2 cellular contexts compared by ENCODE assay signal in genomic region chr4:154560824-154561231, GRCh38.
A peak's percentile ranks its signal among the peaks of the same experiment; 100 is the strongest.
TF ChIP-seq lines count a peak whose summit lies in the region.

No MANE protein-coding gene starts in this region.

TF ChIP-seq in A549, 52 proteins besides CTCF, POLR2A, EP300 and RAD21:
- TF ChIP-seq TP53 (CRISPR knock-in tag; IDR thresholded peaks at IDR 0.05) = no peak
- peak; percentile 76; the same call in 1 of the 2 replicates for TF ChIP-seq GATA3 (IDR thresholded peaks at IDR 0.05; ENCODE audit: borderline replicate concordance)
- 0 out of 2 replicates have a peak, but pooled peaks have one; percentile 25 for TF ChIP-seq JUNB (IDR thresholded peaks at IDR 0.05)
- no peak for TF ChIP-seq MAFK (IDR thresholded peaks at IDR 0.05; ENCODE audit: partially characterized antibody)
- no peak for TF ChIP-seq CHD2 (IDR thresholded peaks at IDR 0.05; ENCODE audit: low read length, partially characterized antibody)
- peak in 1 of 2 experiments; percentile 65; a peak in 2 of 4 replicates for TF ChIP-seq CEBPB (IDR thresholded peaks at IDR 0.05)
- no peak for TF ChIP-seq MAZ (IDR thresholded peaks at IDR 0.05; ENCODE audit: borderline replicate concordance, low read depth, low read length)
- no peak for TF ChIP-seq FOSL2 (IDR thresholded peaks at IDR 0.05)
- TF ChIP-seq FOSL2 (CRISPR knock-in tag; IDR thresholded peaks at IDR 0.05) = peak; percentile 70

TF ChIP-seq in K562, 482 proteins besides CTCF, POLR2A, EP300 and RAD21:
- TF ChIP-seq SPI1 (IDR thresholded peaks at IDR 0.05; ENCODE audit: borderline replicate concordance, low read depth, low read length) = no peak
- TF ChIP-seq CBFB (CRISPR knock-in tag; IDR thresholded peaks at IDR 0.05) = no peak
- no peak for TF ChIP-seq BACH1 (tag; IDR thresholded peaks at IDR 0.05)
- TF ChIP-seq MTA1 (IDR thresholded peaks at IDR 0.05; ENCODE audit: borderline replicate concordance) = no peak
- no peak for TF ChIP-seq MBD2 (IDR thresholded peaks at IDR 0.05; ENCODE audit: borderline replicate concordance, low read depth)
- no peak for TF ChIP-seq USF1 (CRISPR knock-in tag; IDR thresholded peaks at IDR 0.05)
- no peak for TF ChIP-seq RBM14 (IDR thresholded peaks at IDR 0.05; ENCODE audit: borderline replicate concordance, insufficient read depth, low read depth, low read length)
- no peak for TF ChIP-seq ZNF263 (CRISPR knock-in tag; IDR thresholded peaks at IDR 0.05; ENCODE audit: borderline replicate concordance)
TF ChIP-seq in K562: peak in this region for 0.
